13 cellular contexts compared by ENCODE assay signal in the genomic region with DNA sequence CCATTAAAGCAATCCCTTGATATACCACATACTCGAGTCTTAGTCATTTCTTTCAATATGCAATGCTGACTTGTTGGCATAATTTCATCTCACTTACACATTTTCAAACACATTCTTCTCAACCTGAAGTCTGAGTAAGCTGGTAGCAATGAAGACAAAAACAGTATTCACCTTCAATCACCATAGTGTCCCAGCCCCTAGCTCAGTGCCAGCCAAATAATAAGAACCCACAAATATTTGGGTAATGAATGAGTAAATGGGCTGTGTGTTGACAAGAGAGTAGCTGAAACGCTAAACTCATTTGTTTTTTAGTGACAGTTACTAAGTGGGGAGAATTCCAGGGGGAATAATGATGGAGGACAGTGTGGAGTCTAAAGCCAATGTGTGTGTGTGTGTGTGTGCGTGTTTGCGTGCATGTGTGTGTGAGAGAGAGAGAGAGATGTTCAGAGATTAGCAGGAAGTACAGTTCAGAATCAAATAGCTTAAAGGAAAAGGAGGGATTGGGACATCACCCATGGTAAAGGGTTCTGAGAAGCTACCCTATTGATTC.
DNase-seq lines count a peak whose midpoint lies in the region; ATAC-seq, FAIRE-seq and TF ChIP-seq lines count a peak whose summit lies in the region.
"Had no signal": no experiment of that assay in that cellular context is flagged by ENCODE, and none has a peak within 500 bp of the region (broad histone marks: within the 10 kb centered on the region; RNA-seq: fewer than 3 reads in every experiment).

No MANE protein-coding gene starts in this region.

- 70 to 74% methylated on average over 4 of the region's 4 CpGs for WGBS in pancreas, 2 donors

- TF ChIP-seq CTCF in pancreas (IDR thresholded peaks at IDR 0.05): no peak

- no peaks in the 10 kb centered on the region for H3K36me3 Mint-ChIP-seq in activated T-cell treated with anti-CD3 and anti-CD28 coated beads, Interleukin-2, amount 50 U/mL, for 24 hours (ENCODE audit: low read depth)
- no peaks in the 10 kb centered on the region for H3K36me3 Mint-ChIP-seq in activated T-cell treated with anti-CD3 and anti-CD28 coated beads, Interleukin-2, amount 50 U/mL, for 4 hours (ENCODE audit: insufficient read depth)
- no peaks in the 10 kb centered on the region for H3K36me3 Mint-ChIP-seq in activated CD4-positive, alpha-beta T cell treated with anti-CD3 and anti-CD28 coated beads for 36 hours (ENCODE audit: low read depth)
- H3K36me3 Mint-ChIP-seq: type B pancreatic cell had no signal

- no peaks in the 10 kb centered on the region for H3K9me3 ChIP-seq in SJCRH30 (replicated peaks)
- H3K9me3 ChIP-seq in pancreas: no peaks in the 10 kb centered on the region

- no peaks in the 10 kb centered on the region for H3K27me3 Mint-ChIP-seq in activated T-cell treated with anti-CD3 and anti-CD28 coated beads, Interleukin-2, amount 50 U/mL, for 24 hours
- no peaks in the 10 kb centered on the region for H3K27me3 Mint-ChIP-seq in activated T-cell treated with anti-CD3 and anti-CD28 coated beads, Interleukin-2, amount 50 U/mL, for 4 hours (ENCODE audit: low read depth)
- no peaks in the 10 kb centered on the region for H3K27me3 Mint-ChIP-seq in activated CD4-positive, alpha-beta T cell treated with anti-CD3 and anti-CD28 coated beads for 36 hours
- H3K27me3 Mint-ChIP-seq: central memory CD8-positive, alpha-beta T cell; type B pancreatic cell had no signal

- POLR2A ChIA-PET in activated CD4-positive, alpha-beta T cell treated with anti-CD3 and anti-CD28 coated beads for 36 hours (lab: Charles Lee): interaction anchor here (0.7 kb wide), 1 partner anchor 1430 kb away, joined by 5 read pairs; no protein-coding TSS in a partner anchor

- H3K4me1 ChIP-seq in SJCRH30 (peaks cover 5% of the 10 kb centered on the region; the same call in 1 of the 2 replicates), pancreas (peaks cover 0 to 6% (median 5%) of the 10 kb centered on the region in 3 donors)

- DNase-seq in activated T-cell treated with anti-CD3 and anti-CD28 coated beads, Interleukin-2, amount 50 U/mL, for 24 hours: no peak
- no peak for DNase-seq in activated T-cell treated with anti-CD3 and anti-CD28 coated beads, Interleukin-2, amount 50 U/mL, for 4 hours
- DNase-seq in SJCRH30 (no peak), fibroblast of gingiva (ENCODE audit: low read depth) (peak; percentile 81), stromal cell of bone marrow (ENCODE audit: low read depth) (peak; percentile 65), pancreas (no peak), inferior parietal cortex (ENCODE audit: extremely low spot score) (no peak)
- no peak for DNase-seq in activated CD4-positive, alpha-beta T cell treated with anti-CD3 and anti-CD28 coated beads for 36 hours
- DNase-seq: NCI-H1105 treated with DMSO at 0.1 percent for 48 hours had no signal

- no peak for FAIRE-seq in pancreas (lab: Jason Lieb, UNC)
- FAIRE-seq: GM19239 had no signal

- H3K27me3 ChIP-seq in SJCRH30 (no peaks in the 10 kb centered on the region), pancreas (no peaks in the 10 kb centered on the region)

- no peaks in the 10 kb centered on the region for H3K9me3 Mint-ChIP-seq in activated T-cell treated with anti-CD3 and anti-CD28 coated beads, Interleukin-2, amount 50 U/mL, for 24 hours
- no peaks in the 10 kb centered on the region for H3K9me3 Mint-ChIP-seq in activated T-cell treated with anti-CD3 and anti-CD28 coated beads, Interleukin-2, amount 50 U/mL, for 4 hours
- no peaks in the 10 kb centered on the region for H3K9me3 Mint-ChIP-seq in activated CD4-positive, alpha-beta T cell treated with anti-CD3 and anti-CD28 coated beads for 36 hours (ENCODE audit: low read depth)
- H3K9me3 Mint-ChIP-seq: central memory CD8-positive, alpha-beta T cell; type B pancreatic cell had no signal

- H3K4me3 Mint-ChIP-seq in activated T-cell treated with anti-CD3 and anti-CD28 coated beads, Interleukin-2, amount 50 U/mL, for 24 hours: no peak overlapping the region
- no peak overlapping the region for H3K4me3 Mint-ChIP-seq in activated T-cell treated with anti-CD3 and anti-CD28 coated beads, Interleukin-2, amount 50 U/mL, for 4 hours
- H3K4me3 Mint-ChIP-seq in activated CD4-positive, alpha-beta T cell treated with anti-CD3 and anti-CD28 coated beads for 36 hours: no peak overlapping the region
- H3K4me3 Mint-ChIP-seq: central memory CD8-positive, alpha-beta T cell; type B pancreatic cell had no signal

- no peaks in the 10 kb centered on the region for H3K36me3 ChIP-seq in SJCRH30
- no peaks in the 10 kb centered on the region for H3K36me3 ChIP-seq in pancreas

- intact Hi-C loops in pancreas (cut with DNase I): no loop called here
- intact Hi-C loops in activated CD4-positive, alpha-beta T cell treated with anti-CD3 and anti-CD28 coated beads for 36 hours (cut with DNase I, micrococcal nuclease): loop anchor here in 1 of 2 experiments (10.0 kb wide), 2 partner anchors 1374 to 1484 kb away; no protein-coding TSS in a partner anchor

- H3K4me3 ChIP-seq in SJCRH30 (no peak overlapping the region), pancreas (no peak overlapping the region)
- H3K4me3 ChIP-seq: lung had no signal

- peaks cover 59% of the 10 kb centered on the region for H3K4me1 Mint-ChIP-seq in activated T-cell treated with anti-CD3 and anti-CD28 coated beads, Interleukin-2, amount 50 U/mL, for 24 hours (ENCODE audit: low read depth)
- peaks cover 49% of the 10 kb centered on the region for H3K4me1 Mint-ChIP-seq in activated T-cell treated with anti-CD3 and anti-CD28 coated beads, Interleukin-2, amount 50 U/mL, for 4 hours (ENCODE audit: low read depth)
- H3K4me1 Mint-ChIP-seq in activated CD4-positive, alpha-beta T cell treated with anti-CD3 and anti-CD28 coated beads for 36 hours: peaks cover 43% of the 10 kb centered on the region

- CTCF ChIA-PET in activated CD4-positive, alpha-beta T cell treated with anti-CD3 and anti-CD28 coated beads for 36 hours (lab: Charles Lee): interaction anchor here (0.6 to 1.0 kb wide), 3 partner anchors 9 to 1412 kb away, joined by 3 to 4 read pairs (median 3); no protein-coding TSS in a partner anchor

- peak overlapping the region; percentile 62 for H3K27ac Mint-ChIP-seq in activated T-cell treated with anti-CD3 and anti-CD28 coated beads, Interleukin-2, amount 50 U/mL, for 24 hours
- no peak overlapping the region for H3K27ac Mint-ChIP-seq in activated CD4-positive, alpha-beta T cell treated with anti-CD3 and anti-CD28 coated beads for 36 hours
- H3K27ac Mint-ChIP-seq: type B pancreatic cell had no signal

- ATAC-seq in activated T-cell treated with anti-CD3 and anti-CD28 coated beads, Interleukin-2, amount 50 U/mL, for 4 hours: no peak
- no peak for ATAC-seq in pancreas
- ATAC-seq in activated CD4-positive, alpha-beta T cell treated with anti-CD3 and anti-CD28 coated beads for 36 hours: no peak

- H3K27ac ChIP-seq in SJCRH30: peak overlapping the region; percentile 38
- H3K27ac ChIP-seq in pancreas: no peak overlapping the region

Comparison
In these comparisons a context has a peak if more than half of its experiments do, and no peak if none do; other contexts are left out.
1. DNase-seq: peak in fibroblast of gingiva (single experiment) and stromal cell of bone marrow (single experiment); none in activated T-cell treated with anti-CD3 and anti-CD28 coated beads, Interleukin-2, amount 50 U/mL, for 24 hours (single experiment), activated T-cell treated with anti-CD3 and anti-CD28 coated beads, Interleukin-2, amount 50 U/mL, for 4 hours (single experiment), SJCRH30 (0 of 2), pancreas (0 of 6), inferior parietal cortex (single experiment) and activated CD4-positive, alpha-beta T cell treated with anti-CD3 and anti-CD28 coated beads for 36 hours (single experiment).